11 cellular contexts compared by ENCODE assay signal in the genomic region with DNA sequence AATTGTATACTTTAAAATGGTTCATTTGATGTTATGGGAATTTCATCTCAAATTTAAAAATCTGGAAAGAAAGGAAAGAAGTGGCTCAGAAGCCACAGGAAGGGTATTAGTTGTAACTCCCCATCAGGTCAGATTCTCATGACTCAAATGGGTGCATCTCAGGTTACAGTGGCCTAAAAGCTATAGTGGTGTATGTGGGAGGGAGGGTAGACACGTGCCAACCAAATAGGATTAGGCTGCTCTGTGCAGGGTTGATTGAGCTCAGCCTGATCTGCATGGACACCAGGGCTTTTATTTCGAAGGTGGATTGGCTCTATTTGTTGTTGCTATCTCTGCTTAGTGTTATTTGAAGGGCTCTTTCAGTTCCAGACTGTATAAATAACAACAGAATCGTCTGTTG.
DNase-seq lines count a peak whose midpoint lies in the region; ATAC-seq and TF ChIP-seq lines count a peak whose summit lies in the region.
"Had no signal": no experiment of that assay in that cellular context is flagged by ENCODE, and none has a peak within 500 bp of the region (broad histone marks: within the 10 kb centered on the region; RNA-seq: fewer than 3 reads in every experiment).

No MANE protein-coding gene starts in this region.

- no peaks in the 10 kb centered on the region for H4K20me1 ChIP-seq in osteoblast (ENCODE audit: insufficient read depth, low read length)

- H3K9me3 ChIP-seq in HAP-1 (no peaks in the 10 kb centered on the region), osteoblast (ENCODE audit: low read depth, low read length) (no peaks in the 10 kb centered on the region)
- H3K9me3 ChIP-seq: body of pancreas had no signal

- H3K4me3 ChIP-seq in HAP-1 (no peak overlapping the region), osteoblast (ENCODE audit: insufficient read depth, low read length) (no peak overlapping the region)
- H3K4me3 ChIP-seq: body of pancreas had no signal

- no peak overlapping the region for H2AFZ ChIP-seq in osteoblast (ENCODE audit: low read length)

- H3K27me3 ChIP-seq in HAP-1 (ENCODE audit: low read depth) (no peaks in the 10 kb centered on the region), osteoblast (ENCODE audit: insufficient read depth, low read length) (no peaks in the 10 kb centered on the region)
- H3K27me3 ChIP-seq: body of pancreas had no signal

- ATAC-seq in HG03378 (IDR thresholded peaks at IDR 0.05; ENCODE audit: unreplicated experiment) (no peak), HG03139 (IDR thresholded peaks at IDR 0.05; ENCODE audit: unreplicated experiment) (no peak), GM21360 (IDR thresholded peaks at IDR 0.05; ENCODE audit: unreplicated experiment) (no peak)
- ATAC-seq: body of pancreas had no signal

- H3K4me2 ChIP-seq in osteoblast (ENCODE audit: insufficient read depth, low read length): no peak overlapping the region

- H3K4me1 ChIP-seq in HAP-1: peaks cover 25% of the 10 kb centered on the region
- peaks cover 3% of the 10 kb centered on the region for H3K4me1 ChIP-seq in osteoblast (ENCODE audit: insufficient read depth, low read length)

- no peaks in the 10 kb centered on the region for H3K36me3 ChIP-seq in HAP-1 (replicated peaks)
- no peaks in the 10 kb centered on the region for H3K36me3 ChIP-seq in osteoblast (ENCODE audit: insufficient read depth, low read length)

- TF ChIP-seq CTCF in osteoblast (IDR thresholded peaks at IDR 0.05; ENCODE audit: extremely low read depth, low read depth, low read length): no peak

- no peak overlapping the region for H3K27ac ChIP-seq in osteoblast (ENCODE audit: low read depth, low read length)
- H3K27ac ChIP-seq: body of pancreas had no signal

- H3K79me2 ChIP-seq in osteoblast (ENCODE audit: insufficient read depth, low read length): no peaks in the 10 kb centered on the region

- in situ Hi-C loops in HAP-1 (cut with MboI; ENCODE audit: low sequenced_read_pairs): no loop called here

- DNase-seq in HAP-1 (ENCODE audit: low spot score in 2 of 2) (peak; percentile 66 to 70), NCI-H226 (peak; percentile 56), astrocyte of the hippocampus (ENCODE audit: low read depth, low spot score) (peak; percentile 11), osteoblast (ENCODE audit: insufficient read length, low spot score, missing footprints) (peak; percentile 75), RPMI8226 (no peak)
- DNase-seq: activated CD4-positive, alpha-beta memory T cell treated with anti-CD3 and anti-CD28 coated beads, Interleukin-2, amount 10 ng/mL, durations not matched to agents 7 days and 5 days; hypothalamus had no signal
